Comparison of ENCODE assay signal across 9 cellular contexts in the genomic region with DNA sequence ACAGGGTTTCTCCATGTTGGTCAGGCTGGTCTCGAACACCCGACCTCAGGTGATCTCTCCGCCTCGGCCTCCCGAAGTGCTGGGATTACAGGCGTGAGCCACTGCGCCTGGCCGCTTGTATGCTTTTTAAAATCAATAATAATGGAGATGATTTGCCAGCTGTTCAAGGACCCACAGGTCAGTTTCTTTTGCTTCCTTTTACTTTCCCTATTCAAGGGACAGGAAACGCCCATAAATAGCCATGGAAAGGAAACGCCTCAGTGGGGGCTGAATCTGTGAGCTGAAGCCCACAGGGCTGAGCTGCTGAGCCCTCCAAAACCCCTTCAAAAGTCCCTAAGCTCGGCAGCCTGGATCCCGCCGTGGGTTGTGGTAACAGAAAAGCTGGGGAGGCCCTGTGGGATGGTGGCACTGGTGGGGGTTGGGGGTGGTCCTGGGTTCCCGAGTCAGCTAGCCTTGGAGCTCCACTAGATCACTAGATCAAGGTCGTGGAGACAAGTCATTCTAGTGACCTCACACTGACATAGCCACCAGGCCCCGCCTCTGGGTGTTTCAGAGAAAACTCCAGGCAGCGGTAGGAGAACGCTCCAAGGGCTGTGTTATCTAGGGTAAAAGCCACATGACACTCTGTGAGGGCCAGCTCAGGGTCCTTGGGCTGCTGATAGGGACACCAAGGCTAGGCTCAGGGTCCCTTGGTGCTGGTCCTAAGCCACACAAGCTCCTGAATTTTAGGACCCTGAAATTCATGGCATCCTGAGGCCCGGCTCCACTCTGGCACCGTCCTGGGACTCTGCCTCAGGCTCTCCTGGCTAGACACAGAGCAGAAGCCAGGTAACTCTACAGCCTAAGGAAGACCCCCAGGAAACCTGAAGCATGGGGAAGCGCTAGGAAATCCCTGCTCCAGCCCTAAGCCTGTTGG. TPM values are rescaled to one million over a fixed set of nuclear protein-coding genes. Genes with fewer than 3 reads are reported as not detected.
DNase-seq lines count a peak whose midpoint lies in the region; ATAC-seq and TF ChIP-seq lines count a peak whose summit lies in the region.
"Had no signal": no experiment of that assay in that cellular context is flagged by ENCODE, and none has a peak within 500 bp of the region (broad histone marks: within the 10 kb centered on the region; RNA-seq: fewer than 3 reads in every experiment).

No MANE protein-coding gene starts in this region.

- H3K4me3 Mint-ChIP-seq in activated CD4-positive, alpha-beta T cell treated with anti-CD3 and anti-CD28 coated beads, Interleukin-2, amount 10 ng/mL, durations not matched to agents 7 days and 5 days, result no peak overlapping the region

- WGBS in lung, 2 donors, result 55 to 59% methylated on average over 21 of the region's 21 CpGs

- H3K9me3 Mint-ChIP-seq in activated CD4-positive, alpha-beta T cell treated with anti-CD3 and anti-CD28 coated beads, Interleukin-2, amount 10 ng/mL, durations not matched to agents 7 days and 5 days, result no peaks in the 10 kb centered on the region

- H3K9ac ChIP-seq in colonic mucosa (ENCODE audit: low read depth in 2 of 2, low read length in 2 of 2), result peak overlapping the region; percentile 37 to 64
- peak overlapping the region; percentile 22 to 36 for H3K9ac ChIP-seq in stomach smooth muscle (ENCODE audit: low read length in 2 of 2)

- POLR2A ChIA-PET in activated CD4-positive, alpha-beta T cell treated with anti-CD3 and anti-CD28 coated beads, Interleukin-2, amount 10 ng/mL, durations not matched to agents 7 days and 5 days (lab: Charles Lee), result no interaction called here

- ATAC-seq in lung (ENCODE audit: insufficient read depth, low FRiP score), result peak; percentile 50
- ATAC-seq in HG03460 (IDR thresholded peaks at IDR 0.05; ENCODE audit: unreplicated experiment), result no peak

- H3K4me1 Mint-ChIP-seq in activated CD4-positive, alpha-beta T cell treated with anti-CD3 and anti-CD28 coated beads, Interleukin-2, amount 10 ng/mL, durations not matched to agents 7 days and 5 days, result peaks cover 2% of the 10 kb centered on the region

- CTCF ChIA-PET in activated CD4-positive, alpha-beta T cell treated with anti-CD3 and anti-CD28 coated beads, Interleukin-2, amount 10 ng/mL, durations not matched to agents 7 days and 5 days (lab: Charles Lee), result interaction anchor here (0.6 to 1.6 kb wide), 6 partner anchors 9 to 838 kb away, joined by 3 to 9 read pairs (median 5); no protein-coding TSS in a partner anchor

- no peak overlapping the region for H3K27ac Mint-ChIP-seq in activated CD4-positive, alpha-beta T cell treated with anti-CD3 and anti-CD28 coated beads, Interleukin-2, amount 10 ng/mL, durations not matched to agents 7 days and 5 days

- H3K27ac ChIP-seq in colonic mucosa, result peak overlapping the region; percentile 72
- H3K27ac ChIP-seq in lung (ENCODE audit: low read depth in 1 of 2, low read length in 1 of 2), result peak overlapping the region; percentile 68 to 88
- H3K27ac ChIP-seq in stomach smooth muscle (ENCODE audit: low read length), result peak overlapping the region; percentile 53

- no peaks in the 10 kb centered on the region for H3K36me3 Mint-ChIP-seq in activated CD4-positive, alpha-beta T cell treated with anti-CD3 and anti-CD28 coated beads, Interleukin-2, amount 10 ng/mL, durations not matched to agents 7 days and 5 days (ENCODE audit: low read depth)

- no peaks in the 10 kb centered on the region for H3K27me3 Mint-ChIP-seq in activated CD4-positive, alpha-beta T cell treated with anti-CD3 and anti-CD28 coated beads, Interleukin-2, amount 10 ng/mL, durations not matched to agents 7 days and 5 days

- H3K9me3 ChIP-seq in colonic mucosa (no peaks in the 10 kb centered on the region), lung (ENCODE audit: control insufficient read depth in 2 of 2, insufficient read depth in 1 of 2, low read length in 1 of 2) (no peaks in the 10 kb centered on the region), stomach smooth muscle (ENCODE audit: control insufficient read depth in 2 of 2, low read length in 2 of 2) (no peaks in the 10 kb centered on the region)

- H3K4me1 ChIP-seq in colonic mucosa (peaks cover 9% of the 10 kb centered on the region), lung (ENCODE audit: control insufficient read depth in 2 of 2, insufficient read depth in 2 of 2, low read length in 2 of 2) (peaks cover 4 to 23% of the 10 kb centered on the region in 2 donors), stomach smooth muscle (ENCODE audit: control insufficient read depth, insufficient read depth, low read length) (peaks cover 34% of the 10 kb centered on the region)

- DNase-seq in HUDEP-2 (lab: John Stamatoyannopoulos, UW; ENCODE audit: unreplicated experiment in 76 of 76), result peak in 66 of 76 experiments; percentile 8 to 69 (median 42)
- peak; percentile 83 for DNase-seq in colonic mucosa
- no peak for DNase-seq in lung (ENCODE audit: low spot score)
- no peak for DNase-seq in HK-2 (ENCODE audit: unreplicated experiment)
- no peak for DNase-seq in activated CD4-positive, alpha-beta T cell treated with anti-CD3 and anti-CD28 coated beads, Interleukin-2, amount 10 ng/mL, durations not matched to agents 7 days and 5 days
- DNase-seq in NCI-H2081 treated with DMSO at 0.1 percent for 48 hours (lab: John Stamatoyannopoulos, UW), result no peak
- DNase-seq: activated CD4-positive, alpha-beta T cell treated with anti-CD3 and anti-CD28 coated beads, Interleukin-2, amount 50 U/mL, for 4 hours had no signal

- H3K27me3 ChIP-seq in colonic mucosa (no peaks in the 10 kb centered on the region), lung (ENCODE audit: control insufficient read depth, insufficient read depth) (no peaks in the 10 kb centered on the region), stomach smooth muscle (ENCODE audit: control insufficient read depth in 1 of 2, insufficient read depth in 2 of 2, low read length in 2 of 2) (no peaks in the 10 kb centered on the region)

- intact Hi-C loops in colonic mucosa (cut with DNase I), result no loop called here

- H3K4me3 ChIP-seq in colonic mucosa (no peak overlapping the region), lung (no peak overlapping the region), stomach smooth muscle (ENCODE audit: low read length in 2 of 2) (peak overlapping the region in 1 of 2 donors; percentile 8)

- TF ChIP-seq CTCF in colonic mucosa (IDR thresholded peaks at IDR 0.05) (no peak), lung (IDR thresholded peaks at IDR 0.05; ENCODE audit: control extremely low read depth, extremely low read depth) (no peak)

- H3K36me3 ChIP-seq in colonic mucosa (no peaks in the 10 kb centered on the region), lung (ENCODE audit: control insufficient read depth in 2 of 2, insufficient read depth in 2 of 2, low read length in 2 of 2) (no peaks in the 10 kb centered on the region), stomach smooth muscle (ENCODE audit: control insufficient read depth in 2 of 2, insufficient read depth in 2 of 2, low read length in 2 of 2) (no peaks in the 10 kb centered on the region)

RNA-seq across cellular contexts. Expression of gene DUSP1, which starts 18.0 kb away (rescaled TPM):
- total RNA-seq in colonic mucosa (100 to 1,000 TPM in 1 of 2 donors, 10 to 100 TPM in 1; 61.7 to 102 TPM), lung (100 to 1,000 TPM; 310 to 377 TPM)
- polyA plus RNA-seq in lung, result 1,000 to 10,000 TPM in 1 of 2 donors, 100 to 1,000 TPM in 1; 138 to 1,153 TPM
- total RNA-seq in activated CD4-positive, alpha-beta T cell treated with anti-CD3 and anti-CD28 coated beads, Interleukin-2, amount 10 ng/mL, durations not matched to agents 7 days and 5 days, result 10 to 100 TPM; 11.3 to 14.9 TPM

RNA-seq across cellular contexts. Expression of gene ERGIC1, which starts 45.0 kb away (rescaled TPM):
- 100 to 1,000 TPM; 173 to 191 TPM for total RNA-seq in colonic mucosa
- total RNA-seq in lung, result 100 to 1,000 TPM in 1 of 2 donors, 10 to 100 TPM in 1; 62.2 to 215 TPM
- polyA plus RNA-seq in lung, result 100 to 1,000 TPM; 122 to 204 TPM
- 10 to 100 TPM; 43.4 to 45.0 TPM for total RNA-seq in activated CD4-positive, alpha-beta T cell treated with anti-CD3 and anti-CD28 coated beads, Interleukin-2, amount 10 ng/mL, durations not matched to agents 7 days and 5 days

Comparison
In these comparisons a context has a peak if more than half of its experiments do, and no peak if none do; other contexts are left out.
1. DNase-seq: peak in HUDEP-2 (66 of 76) and colonic mucosa (single experiment); none in lung (single experiment), HK-2 (single experiment), activated CD4-positive, alpha-beta T cell treated with anti-CD3 and anti-CD28 coated beads, Interleukin-2, amount 10 ng/mL, durations not matched to agents 7 days and 5 days (single experiment) and NCI-H2081 treated with DMSO at 0.1 percent for 48 hours (single experiment).
2. Peak in every context shown above with its lines, with median percentiles within 50 percentile points of each other: H3K27ac ChIP-seq.